Comparison of ENCODE assay signal across 14 cellular contexts in genomic region chr6:3585320-3585935, GRCh38.
A peak's percentile ranks its signal among the peaks of the same experiment; 100 is the strongest.
DNase-seq lines count a peak whose midpoint lies in the region; ATAC-seq and TF ChIP-seq lines count a peak whose summit lies in the region.
"Had no signal": no experiment of that assay in that cellular context is flagged by ENCODE, and none has a peak within 500 bp of the region (broad histone marks: within the 10 kb centered on the region; RNA-seq: fewer than 3 reads in every experiment).

No MANE protein-coding gene starts in this region.

- peaks cover 4% of the 10 kb centered on the region for H3K9me3 Mint-ChIP-seq in activated CD4-positive, alpha-beta T cell treated with anti-CD3 and anti-CD28 coated beads for 36 hours (ENCODE audit: low read depth)
- peaks cover 6% of the 10 kb centered on the region for H3K9me3 Mint-ChIP-seq in activated T-helper 17 cell treated with anti-CD3 and anti-CD28 coated beads, Interleukin-2, amount 50 U/mL, for 72 hours

- peak; percentile 26 for ATAC-seq in activated CD4-positive, alpha-beta T cell treated with anti-CD3 and anti-CD28 coated beads for 36 hours
- ATAC-seq in activated T-helper 17 cell treated with anti-CD3 and anti-CD28 coated beads, Interleukin-2, amount 50 U/mL, for 72 hours (replicated peaks) = peak; percentile 31

- no peaks in the 10 kb centered on the region for H3K9me3 ChIP-seq in suprapubic skin

- peak overlapping the region; percentile 43 for H3K27ac ChIP-seq in suprapubic skin
- H3K27ac ChIP-seq: 22Rv1, parathyroid adenoma had no signal

- H3K4me1 ChIP-seq in suprapubic skin = no peaks in the 10 kb centered on the region
- H3K4me1 ChIP-seq: parathyroid adenoma had no signal

- H3K27me3 Mint-ChIP-seq in activated CD4-positive, alpha-beta T cell treated with anti-CD3 and anti-CD28 coated beads for 36 hours = peaks cover 21% of the 10 kb centered on the region
- peaks cover 35% of the 10 kb centered on the region for H3K27me3 Mint-ChIP-seq in activated T-helper 17 cell treated with anti-CD3 and anti-CD28 coated beads, Interleukin-2, amount 50 U/mL, for 72 hours

- no peak overlapping the region for H3K4me3 ChIP-seq in suprapubic skin

- H3K4me3 Mint-ChIP-seq in activated CD4-positive, alpha-beta T cell treated with anti-CD3 and anti-CD28 coated beads for 36 hours = no peak overlapping the region
- H3K4me3 Mint-ChIP-seq in activated T-helper 17 cell treated with anti-CD3 and anti-CD28 coated beads, Interleukin-2, amount 50 U/mL, for 72 hours = no peak overlapping the region
- H3K4me3 Mint-ChIP-seq: activated B cell treated with CpG ODN at 0.5 μM for 24 hours had no signal

- TF ChIP-seq POLR2A in suprapubic skin (IDR thresholded peaks at IDR 0.05) = no peak

- H3K36me3 Mint-ChIP-seq in activated CD4-positive, alpha-beta T cell treated with anti-CD3 and anti-CD28 coated beads for 36 hours (ENCODE audit: low read depth) = no peaks in the 10 kb centered on the region
- H3K36me3 Mint-ChIP-seq in activated T-helper 17 cell treated with anti-CD3 and anti-CD28 coated beads, Interleukin-2, amount 50 U/mL, for 72 hours (ENCODE audit: low read depth) = no peaks in the 10 kb centered on the region

- 67% methylated on average over 5 of the region's 5 CpGs for WGBS in suprapubic skin

- H3K27me3 ChIP-seq in suprapubic skin = no peaks in the 10 kb centered on the region

- H3K36me3 ChIP-seq in suprapubic skin = no peaks in the 10 kb centered on the region

- H3K27ac Mint-ChIP-seq in activated CD4-positive, alpha-beta T cell treated with anti-CD3 and anti-CD28 coated beads for 36 hours = no peak overlapping the region
- H3K27ac Mint-ChIP-seq in activated T-helper 17 cell treated with anti-CD3 and anti-CD28 coated beads, Interleukin-2, amount 50 U/mL, for 72 hours = no peak overlapping the region
- H3K27ac Mint-ChIP-seq: activated B cell treated with CpG ODN at 0.5 μM for 24 hours had no signal

- intact Hi-C loops in activated CD4-positive, alpha-beta T cell treated with anti-CD3 and anti-CD28 coated beads for 36 hours (cut with DNase I, micrococcal nuclease) = no loop called here

- TF ChIP-seq EP300 in suprapubic skin (IDR thresholded peaks at IDR 0.05) = no peak

- no peak for TF ChIP-seq CTCF in suprapubic skin (IDR thresholded peaks at IDR 0.05)

- no peaks in the 10 kb centered on the region for H3K4me1 Mint-ChIP-seq in activated CD4-positive, alpha-beta T cell treated with anti-CD3 and anti-CD28 coated beads for 36 hours
- no peaks in the 10 kb centered on the region for H3K4me1 Mint-ChIP-seq in activated T-helper 17 cell treated with anti-CD3 and anti-CD28 coated beads, Interleukin-2, amount 50 U/mL, for 72 hours
- H3K4me1 Mint-ChIP-seq: activated B cell treated with CpG ODN at 0.5 μM for 24 hours had no signal

- DNase-seq in activated CD4-positive, alpha-beta T cell treated with anti-CD3 and anti-CD28 coated beads for 36 hours = no peak
- DNase-seq in activated CD4-positive, alpha-beta T cell treated with anti-CD3 and anti-CD28 coated beads for 48 hours = no peak
- DNase-seq in fibroblast of the conjunctiva (ENCODE audit: low read depth) = peak; percentile 82
- no peak for DNase-seq in suprapubic skin (ENCODE audit: low spot score in 2 of 2)
- DNase-seq in stimulated activated naive CD4-positive, alpha-beta T cell treated with Interleukin-2 at 50 U/mL for 16 hours (lab: John Stamatoyannopoulos, UW) = no peak
- no peak for DNase-seq in NCI-H345 treated with DMSO at 0.1 percent for 48 hours (lab: John Stamatoyannopoulos, UW; ENCODE audit: unreplicated experiment)
- DNase-seq in activated CD4-positive, CD25-positive, alpha-beta regulatory T cell treated with anti-CD3 and anti-CD28 coated beads, Interleukin-2, amount 50 U/mL, for 72 hours = no peak
- DNase-seq: activated B cell treated with CpG ODN at 0.5 μM for 24 hours; activated T-cell treated with anti-CD3 and anti-CD28 coated beads, Interleukin-2, amount 50 U/mL, for 48 hours; central memory CD4-positive, alpha-beta T cell; NCI-H510A had no signal

- POLR2A ChIA-PET in activated CD4-positive, alpha-beta T cell treated with anti-CD3 and anti-CD28 coated beads for 36 hours (lab: Charles Lee) = no interaction called here

- CTCF ChIA-PET in activated CD4-positive, alpha-beta T cell treated with anti-CD3 and anti-CD28 coated beads for 36 hours (lab: Charles Lee) = interaction anchor here (0.7 to 0.8 kb wide), 2 partner anchors 113 to 148 kb away, joined by 4 read pairs; no protein-coding TSS in a partner anchor
